Comparison of ENCODE assay signal across 1 cellular context in the genomic region with DNA sequence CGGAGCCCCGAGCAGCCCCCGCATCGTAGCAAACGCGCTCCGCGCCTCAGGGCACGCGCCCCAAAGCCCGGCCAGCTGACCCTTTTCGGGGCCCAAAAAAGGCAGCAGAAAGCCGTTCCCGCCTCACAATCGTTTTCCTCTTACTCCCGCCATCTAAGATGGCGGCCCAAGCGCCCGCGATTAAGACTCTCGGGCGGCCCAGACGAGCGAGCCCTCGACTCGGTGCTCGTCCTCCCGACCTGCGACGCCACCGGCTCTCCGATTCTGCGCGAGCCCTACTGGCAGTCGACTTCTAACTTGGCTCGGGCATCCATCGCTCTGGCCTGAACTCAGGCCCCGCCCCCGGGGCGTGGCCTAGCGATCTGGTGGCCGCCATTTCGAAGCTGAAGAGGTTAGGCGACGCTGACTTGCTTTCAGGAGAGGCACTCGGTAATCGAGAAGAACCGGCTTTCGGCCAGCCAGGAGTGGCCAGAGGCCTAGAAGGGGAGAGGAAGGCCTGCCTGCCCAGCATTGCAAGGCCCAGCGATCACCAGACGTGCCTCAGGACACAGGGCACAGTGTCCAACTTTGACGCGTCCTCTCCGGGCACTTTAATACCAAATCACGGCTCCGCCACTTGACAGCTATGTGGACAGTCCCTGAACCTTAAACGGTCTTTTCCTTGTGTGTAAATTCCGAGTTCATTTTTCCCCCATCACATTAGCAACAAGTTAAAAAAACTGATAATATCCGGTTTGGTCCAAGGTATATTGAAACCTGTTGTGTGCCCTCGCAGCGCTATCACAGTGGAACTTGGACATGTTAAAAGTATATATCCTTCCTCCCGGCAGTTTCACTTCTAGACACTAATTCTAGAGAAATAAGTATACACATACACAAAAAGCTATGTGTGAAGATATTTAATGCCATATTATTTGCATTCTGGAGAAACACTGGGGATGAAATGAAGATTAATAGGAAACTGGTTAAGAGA.
A peak's percentile ranks its signal among the peaks of the same experiment; 100 is the strongest.
TF ChIP-seq lines count a peak whose summit lies in the region.

TSS of gene RAF1 (minus strand) at position 182 of the 973 bp plus-strand sequence. CDS start 45,396 bp downstream, outside the sequence.

TF ChIP-seq in K562, 482 proteins besides CTCF, POLR2A, EP300 and RAD21 (continued from another document and continues in another):
- TF ChIP-seq CEBPZ (IDR thresholded peaks at IDR 0.05; ENCODE audit: borderline replicate concordance, low read depth, low read length): peak; percentile 27; the same call in 1 of the 2 replicates
- 0 out of 2 replicates have a peak, but pooled peaks have one; percentile 14 for TF ChIP-seq RNF2 (IDR thresholded peaks at IDR 0.05)
- no peak for TF ChIP-seq ZFPM2 (CRISPR knock-in tag; IDR thresholded peaks at IDR 0.05)
- peak; percentile 62 for TF ChIP-seq PHF21A (IDR thresholded peaks at IDR 0.05; ENCODE audit: borderline replicate concordance, low read depth)
- TF ChIP-seq FOXP1 (CRISPR knock-in tag; IDR thresholded peaks at IDR 0.05): peak; percentile 71; the same call in 1 of the 2 replicates
- peak; percentile 66 for TF ChIP-seq MEIS2 (IDR thresholded peaks at IDR 0.05; ENCODE audit: partially characterized antibody)
- TF ChIP-seq MAFF (IDR thresholded peaks at IDR 0.05; ENCODE audit: low read length): no peak
- TF ChIP-seq RBM22 (IDR thresholded peaks at IDR 0.05; ENCODE audit: low read depth, low read length, poor library complexity, severe bottlenecking): peak; percentile 80
- peak; percentile 5; the same call in 1 of the 2 replicates for TF ChIP-seq NFE2 (IDR thresholded peaks at IDR 0.05; ENCODE audit: low read depth)
- peak; percentile 74 for TF ChIP-seq ESRRA (IDR thresholded peaks at IDR 0.05; ENCODE audit: borderline replicate concordance, low read depth)
- no peak for TF ChIP-seq ZNF239 (CRISPR knock-in tag; IDR thresholded peaks at IDR 0.05)
- TF ChIP-seq FOXJ3 (CRISPR knock-in tag; IDR thresholded peaks at IDR 0.05): no peak
- TF ChIP-seq JUND (IDR thresholded peaks at IDR 0.05; ENCODE audit: borderline replicate concordance, low read depth, low read length): peak; percentile 79
- TF ChIP-seq JUND (tag; IDR thresholded peaks at IDR 0.05; ENCODE audit: borderline replicate concordance, low read depth, low read length): peak; percentile 67; the same call in 1 of the 3 replicates
- no peak for TF ChIP-seq STAG1 (CRISPR knock-in tag; IDR thresholded peaks at IDR 0.05; ENCODE audit: borderline replicate concordance)
- peak; percentile 97 for TF ChIP-seq HMGN3 (IDR thresholded peaks at IDR 0.05; ENCODE audit: borderline replicate concordance, extremely low read depth, insufficient read length, low read depth, low read length)
- peak; percentile 68; the same call in 1 of the 2 replicates for TF ChIP-seq NR2F6 (CRISPR knock-in tag; IDR thresholded peaks at IDR 0.05)
- TF ChIP-seq TOE1 (IDR thresholded peaks at IDR 0.05; ENCODE audit: borderline replicate concordance): peak; percentile 82; the same call in 1 of the 2 replicates
- TF ChIP-seq TOE1 (CRISPR knock-in tag; IDR thresholded peaks at IDR 0.05; ENCODE audit: borderline replicate concordance, low read depth): no peak
- no peak for TF ChIP-seq ZNF445 (CRISPR knock-in tag; IDR thresholded peaks at IDR 0.05; ENCODE audit: low read depth)
- 0 out of 2 replicates have a peak, but pooled peaks have one; percentile 26 for TF ChIP-seq DPF2 (IDR thresholded peaks at IDR 0.05)
- no peak for TF ChIP-seq ZFP1 (CRISPR knock-in tag; IDR thresholded peaks at IDR 0.05)
- no peak for TF ChIP-seq ZNF140 (CRISPR knock-in tag; IDR thresholded peaks at IDR 0.05)
- TF ChIP-seq ARID4B (CRISPR knock-in tag; IDR thresholded peaks at IDR 0.05): peak; percentile 87
- peak; percentile 34; the same call in 1 of the 2 replicates for TF ChIP-seq NKRF (IDR thresholded peaks at IDR 0.05; ENCODE audit: borderline replicate concordance)
- 0 out of 2 replicates have a peak, but pooled peaks have one; percentile 60 for TF ChIP-seq ZNF165 (CRISPR knock-in tag; IDR thresholded peaks at IDR 0.05; ENCODE audit: borderline replicate concordance)
- peak in 1 of 2 experiments; percentile 81; a peak in 1 of 4 replicates for TF ChIP-seq RCOR1 (IDR thresholded peaks at IDR 0.05; ENCODE audit: borderline replicate concordance in 1 of 2, low read depth in 2 of 2, low read length in 2 of 2)
- no peak for TF ChIP-seq ZNF57 (CRISPR knock-in tag; IDR thresholded peaks at IDR 0.05)
- peak; percentile 52 for TF ChIP-seq SAP30 (IDR thresholded peaks at IDR 0.05; ENCODE audit: borderline replicate concordance, insufficient read depth, low read depth, low read length, poor library complexity, severe bottlenecking)
- peak; percentile 54; the same call in 1 of the 2 replicates for TF ChIP-seq BHLHE40 (IDR thresholded peaks at IDR 0.05; ENCODE audit: low read length)
- 0 out of 2 replicates have a peak, but pooled peaks have one; percentile 66 for TF ChIP-seq PREB (CRISPR knock-in tag; IDR thresholded peaks at IDR 0.05)
- TF ChIP-seq ZNF280A (IDR thresholded peaks at IDR 0.05; ENCODE audit: low read depth, partially characterized antibody): no peak
